ENCODE assay signal across 32 cellular contexts in the genomic region with DNA sequence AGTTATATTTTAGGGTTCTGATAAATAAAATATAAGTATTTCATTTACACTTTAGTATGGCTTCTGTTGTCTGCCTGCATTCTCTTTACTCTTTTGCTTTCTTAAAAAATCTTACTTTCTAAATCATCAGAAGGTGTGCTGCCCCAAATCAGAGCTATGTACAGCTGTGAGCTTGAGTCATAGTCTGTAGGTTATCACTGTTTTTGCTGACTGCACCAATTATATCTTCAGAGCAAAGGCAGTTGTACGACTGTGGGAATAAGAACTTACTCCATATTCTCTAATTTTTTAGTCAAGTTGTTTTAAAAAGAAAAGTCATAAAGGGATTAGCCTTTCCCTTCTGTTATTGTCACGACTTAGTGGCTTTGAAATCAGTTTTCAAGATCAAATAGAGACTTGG.
"Had no signal": no experiment of that assay in that cellular context is flagged by ENCODE, and none has a peak within 500 bp of the region (broad histone marks: within the 10 kb centered on the region; RNA-seq: fewer than 3 reads in every experiment).

No MANE protein-coding gene starts in this region.

- H3K4me1 ChIP-seq: Peyer's patch, SJSA1 had no signal

- H3K4me2 ChIP-seq: SK-N-SH had no signal

- H3K27ac ChIP-seq: Peyer's patch, SJSA1 had no signal

- H3K36me3 ChIP-seq: MG63, Peyer's patch, SJSA1 had no signal

- H3K9ac ChIP-seq: SK-N-SH had no signal

- DNase-seq: MG63, NCI-H1048, NCI-H1092 treated with DMSO at 0.1 percent for 48 hours, NCI-H1105 treated with DMSO at 0.1 percent for 48 hours, NCI-H1417, NCI-H1436, NCI-H146, NCI-H1694, NCI-H187, NCI-H1930, NCI-H2029 treated with DMSO at 0.1 percent for 48 hours, NCI-H2081 treated with DMSO at 0.1 percent for 48 hours, NCI-H2107, NCI-H2171, NCI-H226, NCI-H446 treated with DMSO at 0.1 percent for 48 hours, NCI-H510A, NCI-H524, NCI-H526, NCI-H69, NCI-H748 treated with DMSO at 0.1 percent for 48 hours, NCI-H82, OCI-M1, PC-3, Peyer's patch, Right ventricle myocardium superior, RPMI8226, SHP77 treated with DMSO at 0.1 percent for 48 hours, SK-N-SH, SW 1271, T-helper 1 cell had no signal

- ATAC-seq: PC-3 had no signal

- H3K4me3 ChIP-seq: MG63, Peyer's patch, SJSA1 had no signal

- H3K9me2 ChIP-seq: SK-N-SH had no signal

- H3K9me3 ChIP-seq: MG63, Peyer's patch, SJSA1, SK-N-SH had no signal

- H3K27me3 ChIP-seq: MG63, Peyer's patch, SJSA1 had no signal
